ENCODE assay signal across 10 cellular contexts in the genomic region with DNA sequence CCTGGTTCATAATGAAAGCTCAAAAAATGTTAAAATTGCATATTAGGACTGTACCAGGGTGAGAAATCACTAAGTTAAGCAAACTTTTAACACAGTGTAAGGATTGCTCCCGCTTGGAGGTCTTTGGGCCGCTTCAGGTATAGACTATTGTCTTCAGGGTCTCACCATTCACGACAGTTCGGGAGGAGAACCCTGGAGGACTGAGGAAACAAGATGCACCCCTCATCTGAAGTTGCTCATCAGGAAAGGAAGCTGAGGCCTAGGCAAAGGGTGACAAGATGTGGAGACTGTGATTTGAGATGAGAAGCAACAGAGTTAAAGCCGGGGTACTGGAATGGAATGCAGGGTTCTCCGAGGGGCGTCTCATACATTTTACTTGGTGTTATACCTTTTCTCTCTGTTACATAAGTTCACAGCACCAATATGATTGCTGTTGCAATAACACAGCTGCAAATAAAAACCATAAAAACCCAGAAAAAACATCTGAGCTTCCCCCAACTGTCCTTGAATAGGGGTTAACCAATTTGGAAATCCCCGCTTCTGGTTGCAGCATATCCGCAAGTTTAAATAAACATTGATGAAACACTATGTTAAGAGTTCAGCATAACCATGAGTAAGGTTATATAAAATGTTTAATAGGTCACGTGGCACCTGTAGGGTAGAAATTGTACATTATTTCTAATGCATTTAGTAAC. TPM values are rescaled to one million over a fixed set of nuclear protein-coding genes. Genes with fewer than 3 reads are reported as not detected.
DNase-seq lines count a peak whose midpoint lies in the region; ATAC-seq and TF ChIP-seq lines count a peak whose summit lies in the region.
"Had no signal": no experiment of that assay in that cellular context is flagged by ENCODE, and none has a peak within 500 bp of the region (broad histone marks: within the 10 kb centered on the region; RNA-seq: fewer than 3 reads in every experiment).

No MANE protein-coding gene starts in this region.

- ATAC-seq in GM18502 (IDR thresholded peaks at IDR 0.05; ENCODE audit: poor library complexity, unreplicated experiment) (peak; percentile 33), HG03135 (IDR thresholded peaks at IDR 0.05; ENCODE audit: unreplicated experiment) (peak; percentile 39), activated B cell treated with CpG ODN at 0.5 μM for 24 hours (ENCODE audit: low read depth) (peak; percentile 35), natural killer cell (peak; percentile 52 to 66 (median 66)), gastroesophageal sphincter (no peak)

- TF ChIP-seq POLR2A in transverse colon (IDR thresholded peaks at IDR 0.05) (no peak), gastroesophageal sphincter (IDR thresholded peaks at IDR 0.05) (no peak)

- POLR2A ChIA-PET in activated B cell treated with CpG ODN at 0.5 μM for 24 hours (lab: Charles Lee), result interaction anchor here (0.5 to 2.3 kb wide), 13 partner anchors 9 to 174 kb away, joined by 3 to 18 read pairs (median 5); partner anchors contain the start of genes PLEK and PPP3R1

- H3K36me3 Mint-ChIP-seq in activated B cell treated with CpG ODN at 0.5 μM for 24 hours (ENCODE audit: low read depth) (no peaks in the 10 kb centered on the region), natural killer cell (no peaks in the 10 kb centered on the region)

- CTCF ChIA-PET in activated B cell treated with CpG ODN at 0.5 μM for 24 hours (lab: Charles Lee), result interaction anchor here (0.8 to 1.6 kb wide), 7 partner anchors 10 to 305 kb away, joined by 3 to 10 read pairs (median 4); no protein-coding TSS in a partner anchor

- intact Hi-C loops in activated B cell treated with CpG ODN at 0.5 μM for 24 hours (cut with micrococcal nuclease), result no loop called here
- intact Hi-C loops in natural killer cell (cut with micrococcal nuclease), result no loop called here
- intact Hi-C loops in transverse colon (cut with DNase I; ENCODE audit: low total_unique reads), result no loop called here

- no peaks in the 10 kb centered on the region for H3K36me3 ChIP-seq in transverse colon
- no peaks in the 10 kb centered on the region for H3K36me3 ChIP-seq in gastroesophageal sphincter

- H3K27me3 Mint-ChIP-seq in activated B cell treated with CpG ODN at 0.5 μM for 24 hours (no peaks in the 10 kb centered on the region), natural killer cell (ENCODE audit: low read depth in 2 of 2) (no peaks in the 10 kb centered on the region)

- H3K4me3 ChIP-seq in transverse colon, result no peak overlapping the region
- no peak overlapping the region for H3K4me3 ChIP-seq in gastroesophageal sphincter

- 65 to 71% methylated on average over 8 to 10 of the region's 10 CpGs for WGBS in transverse colon (ENCODE audit: low coverage in 1 of 2), 2 donors
- 73 to 74% methylated on average over 8 of the region's 10 CpGs for WGBS in gastroesophageal sphincter (ENCODE audit: low coverage in 1 of 2), 2 donors

- no peaks in the 10 kb centered on the region for H3K9me3 ChIP-seq in transverse colon
- no peaks in the 10 kb centered on the region for H3K9me3 ChIP-seq in gastroesophageal sphincter

- in situ Hi-C loops in transverse colon (cut with MboI; ENCODE audit: low pct_ligation_motif_present in 1 of 4, low pct_unique_long_range_greater_than_20kb in 1 of 4, low sequenced_read_pairs in 3 of 4), result loop anchor here in 2 of 4 donors (25.0 kb wide), 3 partner anchors 240 to 315 kb away; partner anchors contain the start of gene PNO1 (in 1 of the 2)

- H3K4me3 Mint-ChIP-seq in activated B cell treated with CpG ODN at 0.5 μM for 24 hours (peak overlapping the region; percentile 71), natural killer cell (peak overlapping the region; percentile 32)

- peaks cover 0 to 22% (median 7%) of the 10 kb centered on the region in 4 donors for H3K4me1 ChIP-seq in transverse colon
- peaks cover 0 to 21% (median 0%) of the 10 kb centered on the region in 3 donors for H3K4me1 ChIP-seq in gastroesophageal sphincter

- H3K27me3 ChIP-seq in transverse colon, result no peaks in the 10 kb centered on the region
- no peaks in the 10 kb centered on the region for H3K27me3 ChIP-seq in gastroesophageal sphincter

- H3K9me3 Mint-ChIP-seq in activated B cell treated with CpG ODN at 0.5 μM for 24 hours (no peaks in the 10 kb centered on the region), natural killer cell (no peaks in the 10 kb centered on the region)
- H3K9me3 Mint-ChIP-seq: activated T-cell treated with anti-CD3 and anti-CD28 coated beads, Interleukin-2, amount 50 U/mL, for 72 hours had no signal

- TF ChIP-seq CTCF in activated B cell treated with CpG ODN at 0.5 μM for 24 hours (IDR thresholded peaks at IDR 0.05) (no peak), natural killer cell (IDR thresholded peaks at IDR 0.05) (no peak), transverse colon (IDR thresholded peaks at IDR 0.05) (no peak), gastroesophageal sphincter (IDR thresholded peaks at IDR 0.05) (no peak)

- H3K27ac Mint-ChIP-seq in activated B cell treated with CpG ODN at 0.5 μM for 24 hours, result peak overlapping the region; percentile 93
- peak overlapping the region; percentile 73 to 80 for H3K27ac Mint-ChIP-seq in natural killer cell
- H3K27ac Mint-ChIP-seq: activated T-cell treated with anti-CD3 and anti-CD28 coated beads, Interleukin-2, amount 50 U/mL, for 72 hours had no signal

- H3K4me1 Mint-ChIP-seq in activated B cell treated with CpG ODN at 0.5 μM for 24 hours, result peaks cover 7% of the 10 kb centered on the region
- peaks cover 22 to 26% of the 10 kb centered on the region in 2 donors for H3K4me1 Mint-ChIP-seq in natural killer cell

- DNase-seq in activated B cell treated with CpG ODN at 0.5 μM for 24 hours (no peak), natural killer cell (no peak), DMS79 treated with DMSO at 0.1 percent for 48 hours (lab: John Stamatoyannopoulos, UW) (no peak), transverse colon (no peak)
- DNase-seq in stimulated activated CD4-positive, alpha-beta T cell treated with anti-CD3 and anti-CD28 coated beads, Interleukin-15, amount 100 ng/mL, for 24 hours, result no peak
- DNase-seq: activated T-cell treated with anti-CD3 and anti-CD28 coated beads, Interleukin-2, amount 50 U/mL, for 72 hours; occipital lobe had no signal

- TF ChIP-seq EP300 in transverse colon (IDR thresholded peaks at IDR 0.05; ENCODE audit: low read depth) (no peak), gastroesophageal sphincter (IDR thresholded peaks at IDR 0.05) (no peak)

- peak overlapping the region in 1 of 4 donors; percentile 6 for H3K27ac ChIP-seq in transverse colon
- no peak overlapping the region for H3K27ac ChIP-seq in gastroesophageal sphincter

RNA-seq across cellular contexts. Expression of gene FBXO48, which starts 40.1 kb away (rescaled TPM):
- 1.8 and 2.6 TPM in 2 replicates for total RNA-seq in activated B cell treated with CpG ODN at 0.5 μM for 24 hours
- 1 to 10 TPM in 2 of 3 donors, under 1 TPM in 1; 0.96 to 1.3 (median 1.1) TPM for total RNA-seq in natural killer cell
- total RNA-seq in transverse colon, result 1 to 10 TPM in 3 of 4 donors, under 1 TPM in 1; 0.60 to 2.6 (median 2.2) TPM
- total RNA-seq in gastroesophageal sphincter, result 1 to 10 TPM in 1 of 4 donors, under 1 TPM in 3; 0.35 to 1.2 (median 0.62) TPM

RNA-seq across cellular contexts. Expression of gene APLF, which starts 40.4 kb away (rescaled TPM):
- total RNA-seq in activated B cell treated with CpG ODN at 0.5 μM for 24 hours (6.4 and 6.8 TPM in 2 replicates), natural killer cell (1 to 10 TPM; 2.2 to 4.3 (median 3.8) TPM), transverse colon (10 to 100 TPM in 2 of 4 donors, 1 to 10 TPM in 2; 2.9 to 28.5 (median 8.1) TPM), gastroesophageal sphincter (10 to 100 TPM in 2 of 4 donors, 1 to 10 TPM in 2; 5.5 to 12.0 (median 10.4) TPM)
